Comparison of ENCODE assay signal across 14 cellular contexts in the genomic region with DNA sequence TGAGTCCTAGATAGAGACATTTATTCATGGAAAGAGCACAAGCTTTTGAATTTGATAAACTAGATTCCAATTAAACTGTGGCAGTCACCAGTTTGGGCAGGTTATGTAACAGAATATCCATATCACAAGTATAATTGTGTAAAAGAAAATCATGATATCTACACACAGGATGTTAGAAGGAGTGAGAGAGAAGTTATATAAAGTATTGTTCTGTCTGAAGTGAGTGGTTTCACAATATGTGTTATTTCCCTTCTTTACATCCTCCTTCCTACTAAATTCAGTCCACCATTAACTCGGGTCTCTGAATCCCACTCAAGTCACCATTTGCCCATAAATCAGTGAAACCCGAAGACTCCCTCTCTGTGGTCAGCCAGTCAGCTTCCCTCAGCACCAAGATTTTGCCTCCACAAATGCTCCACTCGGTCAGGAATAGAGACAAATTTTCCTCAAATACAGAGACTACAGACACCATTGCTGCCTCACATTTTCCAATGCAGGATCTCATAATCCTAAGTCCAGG. TPM values are rescaled to one million over a fixed set of nuclear protein-coding genes. Genes with fewer than 3 reads are reported as not detected.
DNase-seq lines count a peak whose midpoint lies in the region; ATAC-seq and TF ChIP-seq lines count a peak whose summit lies in the region.
"Had no signal": no experiment of that assay in that cellular context is flagged by ENCODE, and none has a peak within 500 bp of the region (broad histone marks: within the 10 kb centered on the region; RNA-seq: fewer than 3 reads in every experiment).

No MANE protein-coding gene starts in this region.

- peaks cover 11% of the 10 kb centered on the region for H3K36me3 Mint-ChIP-seq in activated CD4-positive, alpha-beta T cell treated with anti-CD3 and anti-CD28 coated beads, Interleukin-2, amount 10 ng/mL, durations not matched to agents 7 days and 5 days (ENCODE audit: low read depth)
- H3K36me3 Mint-ChIP-seq in endodermal cell (ENCODE audit: low read depth) = no peaks in the 10 kb centered on the region

- peak overlapping the region; percentile 86 for H3K4me3 ChIP-seq in endodermal cell (ENCODE audit: low read length)
- H3K4me3 ChIP-seq in smooth muscle cell = peak overlapping the region; percentile 47
- H3K4me3 ChIP-seq: GM23248 had no signal

- no peak overlapping the region for H2AFZ ChIP-seq in smooth muscle cell (ENCODE audit: low read depth)
- H2AFZ ChIP-seq: GM23248 had no signal

- DNase-seq in activated CD4-positive, alpha-beta T cell treated with anti-CD3 and anti-CD28 coated beads, Interleukin-2, amount 10 ng/mL, durations not matched to agents 7 days and 5 days = no peak
- DNase-seq in activated CD4-positive, alpha-beta T cell treated with anti-CD3 and anti-CD28 coated beads for 48 hours = no peak
- peak; percentile 17 for DNase-seq in MV-4-11 (lab: John Stamatoyannopoulos, UW)
- DNase-seq in endodermal cell = no peak
- DNase-seq in smooth muscle cell (lab: John Stamatoyannopoulos, UW; ENCODE audit: unreplicated experiment) = no peak
- DNase-seq in COLO668 (lab: John Stamatoyannopoulos, UW; ENCODE audit: unreplicated experiment) = no peak
- no peak for DNase-seq in omental fat pad (ENCODE audit: low spot score)
- no peak for DNase-seq in GDM1 (lab: John Stamatoyannopoulos, UW)
- DNase-seq: cortex of kidney, IMR-90, left ventricle myocardium inferior had no signal

- POLR2A ChIA-PET in activated CD4-positive, alpha-beta T cell treated with anti-CD3 and anti-CD28 coated beads, Interleukin-2, amount 10 ng/mL, durations not matched to agents 7 days and 5 days (lab: Charles Lee) = no interaction called here

- CTCF ChIA-PET in activated CD4-positive, alpha-beta T cell treated with anti-CD3 and anti-CD28 coated beads, Interleukin-2, amount 10 ng/mL, durations not matched to agents 7 days and 5 days (lab: Charles Lee) = no interaction called here

- peak overlapping the region; percentile 82 for H3K4me3 Mint-ChIP-seq in activated CD4-positive, alpha-beta T cell treated with anti-CD3 and anti-CD28 coated beads, Interleukin-2, amount 10 ng/mL, durations not matched to agents 7 days and 5 days
- H3K4me3 Mint-ChIP-seq in endodermal cell = peak overlapping the region; percentile 61

- peaks cover 54% of the 10 kb centered on the region for H3K4me1 Mint-ChIP-seq in activated CD4-positive, alpha-beta T cell treated with anti-CD3 and anti-CD28 coated beads, Interleukin-2, amount 10 ng/mL, durations not matched to agents 7 days and 5 days
- no peaks in the 10 kb centered on the region for H3K4me1 Mint-ChIP-seq in endodermal cell

- H3K27me3 ChIP-seq in endodermal cell (ENCODE audit: control insufficient read depth, insufficient read depth, low read length, poor library complexity, severe bottlenecking) (no peaks in the 10 kb centered on the region), smooth muscle cell (ENCODE audit: low read depth) (no peaks in the 10 kb centered on the region)

- 39 to 40% methylated on average over 1 to 3 of the region's 3 CpGs for WGBS in endodermal cell (ENCODE audit: insufficient coverage in 1 of 2, insufficient read length in 1 of 2), 2 experiments
- WGBS in smooth muscle cell (ENCODE audit: low lambda C conversion rate) = 70% methylated on average over 3 of the region's 3 CpGs

- peaks cover 24% of the 10 kb centered on the region for H3K27me3 Mint-ChIP-seq in activated CD4-positive, alpha-beta T cell treated with anti-CD3 and anti-CD28 coated beads, Interleukin-2, amount 10 ng/mL, durations not matched to agents 7 days and 5 days
- peaks cover 44% of the 10 kb centered on the region for H3K27me3 Mint-ChIP-seq in endodermal cell (ENCODE audit: insufficient read depth)

- H3K9me3 Mint-ChIP-seq in activated CD4-positive, alpha-beta T cell treated with anti-CD3 and anti-CD28 coated beads, Interleukin-2, amount 10 ng/mL, durations not matched to agents 7 days and 5 days = no peaks in the 10 kb centered on the region
- H3K9me3 Mint-ChIP-seq in endodermal cell = no peaks in the 10 kb centered on the region

- no peaks in the 10 kb centered on the region for H3K4me1 ChIP-seq in endodermal cell (ENCODE audit: control insufficient read depth, insufficient read depth, low read length)
- H3K4me1 ChIP-seq in smooth muscle cell (ENCODE audit: low read depth) = no peaks in the 10 kb centered on the region
- H3K4me1 ChIP-seq: left ventricle myocardium inferior had no signal

- no peaks in the 10 kb centered on the region for H3K9me3 ChIP-seq in endodermal cell (ENCODE audit: control insufficient read depth, low read length)
- H3K9me3 ChIP-seq in smooth muscle cell (replicated peaks; ENCODE audit: low read depth) = no peaks in the 10 kb centered on the region
- H3K9me3 ChIP-seq: left ventricle myocardium inferior had no signal

- H3K36me3 ChIP-seq in endodermal cell (ENCODE audit: control insufficient read depth, insufficient read depth, low read length) = no peaks in the 10 kb centered on the region
- H3K36me3 ChIP-seq in smooth muscle cell (ENCODE audit: low read depth) = no peaks in the 10 kb centered on the region
- H3K36me3 ChIP-seq: left ventricle myocardium inferior had no signal

- H3K9ac ChIP-seq in endodermal cell (ENCODE audit: extremely low read depth, low read length, poor library complexity, severe bottlenecking) = peak overlapping the region; percentile 20
- H3K9ac ChIP-seq in smooth muscle cell (ENCODE audit: low read depth) = no peak overlapping the region
- H3K9ac ChIP-seq: GM23248 had no signal

- H3K79me2 ChIP-seq in smooth muscle cell (ENCODE audit: low read depth) = no peaks in the 10 kb centered on the region

- no peaks in the 10 kb centered on the region for H4K20me1 ChIP-seq in smooth muscle cell (ENCODE audit: low read depth)

- peak overlapping the region; percentile 73 for H3K4me2 ChIP-seq in smooth muscle cell

- TF ChIP-seq CTCF in endodermal cell (conservative IDR thresholded peaks at IDR 0.05) = no peak
- TF ChIP-seq CTCF in smooth muscle cell (IDR thresholded peaks at IDR 0.05; ENCODE audit: borderline replicate concordance, insufficient read depth, poor library complexity, severe bottlenecking) = no peak
- TF ChIP-seq CTCF in omental fat pad (IDR thresholded peaks at IDR 0.05) = no peak

- H3F3A ChIP-seq in smooth muscle cell (ENCODE audit: low read depth) = no peaks in the 10 kb centered on the region

- H3K27ac Mint-ChIP-seq in activated CD4-positive, alpha-beta T cell treated with anti-CD3 and anti-CD28 coated beads, Interleukin-2, amount 10 ng/mL, durations not matched to agents 7 days and 5 days = peak overlapping the region; percentile 82
- no peak overlapping the region for H3K27ac Mint-ChIP-seq in endodermal cell

- no peak overlapping the region for H3K27ac ChIP-seq in endodermal cell (ENCODE audit: low read depth, low read length)
- H3K27ac ChIP-seq in smooth muscle cell (ENCODE audit: low read depth) = no peak overlapping the region
- H3K27ac ChIP-seq: GM23248 had no signal

- no peak for ATAC-seq in omental fat pad (ENCODE audit: low FRiP score)

RNA-seq across cellular contexts. Expression of gene HLA-DQB1, which starts 0.8 kb away (rescaled TPM):
- total RNA-seq in activated CD4-positive, alpha-beta T cell treated with anti-CD3 and anti-CD28 coated beads, Interleukin-2, amount 10 ng/mL, durations not matched to agents 7 days and 5 days = 10 to 100 TPM; 24.1 to 26.0 TPM
- 10 to 100 TPM in 1 of 2 donors, 1 to 10 TPM in 1; 2.2 to 11.1 TPM for total RNA-seq in endodermal cell
- 4.8 TPM for polyA plus RNA-seq in endodermal cell (2013, experiment 1 of 2)
- polyA plus RNA-seq in endodermal cell (2013, experiment 2 of 2) = 5.9 TPM
- 6.5 and 6.6 TPM in 2 replicates for total RNA-seq in smooth muscle cell
- 8.7 and 28.0 TPM in 2 replicates for polyA plus RNA-seq in smooth muscle cell
- total RNA-seq in omental fat pad = 1 to 10 TPM; 1.6 to 9.1 (median 2.4) TPM
- total RNA-seq: GM23248, IMR-90 had no signal
- polyA plus RNA-seq: AG04450, GM23248, IMR-90 had no signal

RNA-seq across cellular contexts. Expression of gene HLA-DQA1, which starts 28.5 kb away (rescaled TPM):
- total RNA-seq in activated CD4-positive, alpha-beta T cell treated with anti-CD3 and anti-CD28 coated beads, Interleukin-2, amount 10 ng/mL, durations not matched to agents 7 days and 5 days = 1 to 10 TPM; 4.7 to 5.2 TPM
- total RNA-seq in endodermal cell = under 1 TPM in 1 of 2 donors, not detected in 1; 0.97 TPM
- 0.25 TPM for polyA plus RNA-seq in endodermal cell (2013, experiment 1 of 2)
- polyA plus RNA-seq in endodermal cell (2013, experiment 2 of 2) = not detected
- 1.0 TPM in 1 of 2 replicates, not detected in the other for total RNA-seq in smooth muscle cell
- not detected in 2 replicates for polyA plus RNA-seq in smooth muscle cell
- total RNA-seq in omental fat pad = 10 to 100 TPM in 1 of 4 donors, 1 to 10 TPM in 3; 1.8 to 14.5 (median 6.8) TPM
- total RNA-seq: frontal cortex, GM23248, IMR-90 had no signal
- polyA plus RNA-seq: AG04450, GM23248, IMR-90 had no signal
